Comparison of ENCODE assay signal across 7 cellular contexts in the genomic region with DNA sequence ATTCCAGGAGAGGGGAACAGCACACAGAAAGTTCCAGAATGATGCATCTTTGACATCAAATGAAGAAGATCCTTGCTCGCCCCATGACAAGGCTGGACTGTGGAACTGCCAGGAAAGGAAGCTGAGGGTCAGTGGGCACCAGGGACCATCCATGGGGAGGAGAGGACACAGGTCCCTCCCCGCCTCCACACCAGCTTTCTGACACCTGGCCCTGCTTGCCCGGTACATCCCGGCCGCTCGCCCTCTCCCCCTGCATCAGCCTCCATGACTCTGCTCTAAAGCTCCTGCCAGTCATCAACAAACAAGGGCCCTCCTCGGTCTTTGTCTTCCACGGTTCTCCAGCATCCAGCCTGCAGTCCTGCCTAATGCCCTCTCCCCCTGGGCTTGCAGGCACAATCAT.
"Had no signal": no experiment of that assay in that cellular context is flagged by ENCODE, and none has a peak within 500 bp of the region (broad histone marks: within the 10 kb centered on the region; RNA-seq: fewer than 3 reads in every experiment).

No MANE protein-coding gene starts in this region.

- H3K4me3 ChIP-seq: K562 had no signal

- FAIRE-seq: HepG2, HTR-8/SVneo, K562 had no signal

- H3K9me3 Mint-ChIP-seq: IgD-negative memory B cell had no signal

- H3K4me1 Mint-ChIP-seq: IgD-negative memory B cell had no signal

- H3K27ac Mint-ChIP-seq: IgD-negative memory B cell had no signal

- DNase-seq: IMR-90, KBM-7 had no signal

- H3K4me3 Mint-ChIP-seq: IgD-negative memory B cell had no signal

- H3K36me3 Mint-ChIP-seq: IgD-negative memory B cell had no signal

- ATAC-seq: HepG2, K562 had no signal

- H3K27ac ChIP-seq: HL-60 had no signal
